1 cellular context compared by ENCODE assay signal in genomic region chr13:52609013-52609606, GRCh38.
TF ChIP-seq lines count a peak whose summit lies in the region.

No MANE protein-coding gene starts in this region.

TF ChIP-seq in GM12878, 131 proteins besides CTCF, POLR2A, EP300 and RAD21:
- TF ChIP-seq SMC3 (IDR thresholded peaks at IDR 0.05; ENCODE audit: borderline replicate concordance, low read length), result peak; percentile 72
